In genomic region chr12:68841717-68842116, GRCh38 we compare ENCODE assay signal across 2 cellular contexts.
TF ChIP-seq lines count a peak whose summit lies in the region.

No MANE protein-coding gene starts in this region.

TF ChIP-seq in HepG2, 621 proteins besides CTCF, POLR2A, EP300 and RAD21:
- TF ChIP-seq RBM22 (optimal IDR thresholded peaks at IDR 0.05; ENCODE audit: low read length) (peak; percentile 98), ZNF251 (CRISPR knock-in tag; IDR thresholded peaks at IDR 0.05) (no peak), POLR2G (IDR thresholded peaks at IDR 0.05; ENCODE audit: low read depth, low read length) (peak; percentile 61), ZNF709 (CRISPR knock-in tag; IDR thresholded peaks at IDR 0.05) (no peak)
TF ChIP-seq in HepG2: peak in this region for 2.

TF ChIP-seq in GM12878, 131 proteins besides CTCF, POLR2A, EP300 and RAD21:
- TF ChIP-seq SRF (IDR thresholded peaks at IDR 0.05; ENCODE audit: low read depth in 2 of 2, low read length in 2 of 2) (no peak), HDAC2 (IDR thresholded peaks at IDR 0.05) (no peak), STAT1 (conservative IDR thresholded peaks at IDR 0.05) (no peak), PML (IDR thresholded peaks at IDR 0.05; ENCODE audit: low read length) (0 out of 2 replicates have a peak, but pooled peaks have one; percentile 26), CBFB (IDR thresholded peaks at IDR 0.05; ENCODE audit: low read depth) (0 out of 2 replicates have a peak, but pooled peaks have one; percentile 3)
